35 cellular contexts compared by ENCODE assay signal in the genomic region with DNA sequence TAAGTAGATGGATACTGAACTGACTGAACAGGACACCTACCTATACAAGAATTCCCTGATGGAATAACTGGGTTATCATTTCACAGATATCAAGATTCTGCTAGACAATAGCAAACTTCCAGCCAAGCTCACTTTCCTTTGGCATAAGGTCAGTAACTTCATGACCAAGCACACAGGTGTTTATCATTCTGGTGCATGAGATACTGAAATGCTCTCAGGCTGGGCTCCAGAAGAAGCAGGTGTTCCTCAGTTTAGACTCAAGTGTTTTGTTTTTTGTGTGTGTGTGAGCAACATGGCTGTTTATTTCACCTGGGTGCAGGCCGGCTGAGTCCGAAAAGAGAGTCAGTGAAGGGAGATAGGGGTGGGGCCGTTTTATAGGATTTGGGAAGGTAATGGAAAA.
"Had no signal": no experiment of that assay in that cellular context is flagged by ENCODE, and none has a peak within 500 bp of the region (broad histone marks: within the 10 kb centered on the region; RNA-seq: fewer than 3 reads in every experiment).

No MANE protein-coding gene starts in this region.

- H3K27ac ChIP-seq: adrenal gland, body of pancreas, brain microvascular endothelial cell, breast epithelium, VCaP had no signal

- DNase-seq: activated CD4-positive, alpha-beta memory T cell treated with anti-CD3 and anti-CD28 coated beads, Interleukin-2, amount 10 ng/mL, durations not matched to agents 7 days and 5 days; activated CD4-positive, alpha-beta T cell treated with anti-CD3 and anti-CD28 coated beads for 1 hour; activated CD4-positive, alpha-beta T cell treated with anti-CD3 and anti-CD28 coated beads for 36 hours; activated CD4-positive, alpha-beta T cell treated with anti-CD3 and anti-CD28 coated beads for 48 hours; activated CD4-positive, alpha-beta T cell treated with anti-CD3 and anti-CD28 coated beads, Interleukin-2, amount 10 ng/mL, durations not matched to agents 7 days and 5 days; activated CD4-positive, alpha-beta T cell treated with anti-CD3 and anti-CD28 coated beads, Interleukin-2, amount 50 U/mL, for 48 hours; activated CD4-positive, CD25-positive, alpha-beta regulatory T cell; activated CD8-positive, alpha-beta memory T cell treated with anti-CD3 and anti-CD28 coated beads, Interleukin-2, amount 50 U/mL, for 4 hours; activated effector memory CD4-positive, alpha-beta T cell treated with anti-CD3 and anti-CD28 coated beads, Interleukin-2, amount 50 U/mL, for 16 hours; activated gamma-delta T cell treated with Interleukin-2 at 50 U/mL for 16 hours; activated naive CD4-positive, alpha-beta T cell; activated naive CD4-positive, alpha-beta T cell treated with anti-CD3 and anti-CD28 coated beads for 36 hours; activated naive CD4-positive, alpha-beta T cell treated with anti-CD3 and anti-CD28 coated beads, Interleukin-2, amount 50 U/mL, for 16 hours; activated naive CD8-positive, alpha-beta T cell treated with anti-CD3 and anti-CD28 coated beads for 36 hours; activated T-cell treated with anti-CD3 and anti-CD28 coated beads for 4 hours; activated T-cell treated with anti-CD3 and anti-CD28 coated beads, Interleukin-2, amount 50 U/mL, for 1 hour; activated T-cell treated with anti-CD3 and anti-CD28 coated beads, Interleukin-2, amount 50 U/mL, for 4 hours; activated T-cell treated with anti-CD3 and anti-CD28 coated beads, Interleukin-2, amount 50 U/mL, for 72 hours; adrenal gland; amniotic stem cell; aorta; brain microvascular endothelial cell; central memory CD4-positive, alpha-beta T cell; T-helper 1 cell; T-helper 2 cell; T-helper 9 cell had no signal

- H3K27me3 Mint-ChIP-seq: activated CD4-positive, alpha-beta memory T cell treated with anti-CD3 and anti-CD28 coated beads, Interleukin-2, amount 10 ng/mL, durations not matched to agents 7 days and 5 days; activated CD4-positive, alpha-beta T cell treated with anti-CD3 and anti-CD28 coated beads for 36 hours; activated CD4-positive, alpha-beta T cell treated with anti-CD3 and anti-CD28 coated beads, Interleukin-2, amount 10 ng/mL, durations not matched to agents 7 days and 5 days; activated naive CD8-positive, alpha-beta T cell treated with anti-CD3 and anti-CD28 coated beads for 36 hours; activated T-helper 17 cell treated with anti-CD3 and anti-CD28 coated beads, Interleukin-2, amount 50 U/mL, for 72 hours had no signal

- H3K4me3 Mint-ChIP-seq: activated CD4-positive, alpha-beta memory T cell treated with anti-CD3 and anti-CD28 coated beads, Interleukin-2, amount 10 ng/mL, durations not matched to agents 7 days and 5 days; activated CD4-positive, alpha-beta T cell treated with anti-CD3 and anti-CD28 coated beads for 36 hours; activated CD4-positive, alpha-beta T cell treated with anti-CD3 and anti-CD28 coated beads, Interleukin-2, amount 10 ng/mL, durations not matched to agents 7 days and 5 days; activated naive CD4-positive, alpha-beta T cell treated with anti-CD3 and anti-CD28 coated beads for 36 hours; activated naive CD8-positive, alpha-beta T cell treated with anti-CD3 and anti-CD28 coated beads for 36 hours; activated T-cell treated with anti-CD3 and anti-CD28 coated beads, Interleukin-2, amount 50 U/mL, for 4 hours; activated T-cell treated with anti-CD3 and anti-CD28 coated beads, Interleukin-2, amount 50 U/mL, for 72 hours; activated T-helper 1 cell treated with anti-CD3 and anti-CD28 coated beads, Interleukin-12 subunit alpha, Interleukin-12 subunit beta, Interleukin-2, Interleukin-4 antibody, amounts not matched to agents 30 ng/mL and 10 ng/mL and 1 ng/mL, durations not matched to agents 14 hours and 24 hours and 36 hours; activated T-helper 17 cell treated with anti-CD3 and anti-CD28 coated beads, Interleukin-2, amount 50 U/mL, for 72 hours; T-helper 1 cell treated with Interleukin-12 subunit alpha and Interleukin-12 subunit beta and Interleukin-4 antibody, amounts not matched to agents 30 μg/mL and 1 μg/mL, for 36 hours; T-helper 2 cell treated with Interferon-gamma antibody and Interleukin-4, amounts not matched to agents 5 μg/mL and 100 μg/mL, for 36 hours had no signal

- H3K36me3 ChIP-seq: adrenal gland, brain microvascular endothelial cell, breast epithelium had no signal

- H3K27ac Mint-ChIP-seq: activated CD4-positive, alpha-beta memory T cell treated with anti-CD3 and anti-CD28 coated beads, Interleukin-2, amount 10 ng/mL, durations not matched to agents 7 days and 5 days; activated CD4-positive, alpha-beta T cell treated with anti-CD3 and anti-CD28 coated beads for 36 hours; activated CD4-positive, alpha-beta T cell treated with anti-CD3 and anti-CD28 coated beads, Interleukin-2, amount 10 ng/mL, durations not matched to agents 7 days and 5 days; activated naive CD4-positive, alpha-beta T cell treated with anti-CD3 and anti-CD28 coated beads for 36 hours; activated naive CD4-positive, alpha-beta T cell treated with anti-CD3 and anti-CD28 coated beads, Interleukin-2, amount 50 U/mL, for 72 hours; activated naive CD8-positive, alpha-beta T cell treated with anti-CD3 and anti-CD28 coated beads for 36 hours; activated T-cell treated with anti-CD3 and anti-CD28 coated beads, Interleukin-2, amount 50 U/mL, for 72 hours; activated T-helper 1 cell treated with anti-CD3 and anti-CD28 coated beads, Interleukin-12 subunit alpha, Interleukin-12 subunit beta, Interleukin-2, Interleukin-4 antibody, amounts not matched to agents 30 ng/mL and 10 ng/mL and 1 ng/mL, durations not matched to agents 14 hours and 24 hours and 36 hours; activated T-helper 17 cell treated with anti-CD3 and anti-CD28 coated beads, Interleukin-2, amount 50 U/mL, for 72 hours; T-helper 1 cell treated with Interleukin-12 subunit alpha and Interleukin-12 subunit beta and Interleukin-4 antibody, amounts not matched to agents 30 μg/mL and 1 μg/mL, for 36 hours; T-helper 2 cell treated with Interferon-gamma antibody and Interleukin-4, amounts not matched to agents 5 μg/mL and 100 μg/mL, for 36 hours had no signal

- H3K4me1 Mint-ChIP-seq: activated CD4-positive, alpha-beta memory T cell treated with anti-CD3 and anti-CD28 coated beads, Interleukin-2, amount 10 ng/mL, durations not matched to agents 7 days and 5 days; activated CD4-positive, alpha-beta T cell treated with anti-CD3 and anti-CD28 coated beads for 36 hours; activated CD4-positive, alpha-beta T cell treated with anti-CD3 and anti-CD28 coated beads, Interleukin-2, amount 10 ng/mL, durations not matched to agents 7 days and 5 days; activated naive CD8-positive, alpha-beta T cell treated with anti-CD3 and anti-CD28 coated beads for 36 hours; activated T-helper 17 cell treated with anti-CD3 and anti-CD28 coated beads, Interleukin-2, amount 50 U/mL, for 72 hours had no signal

- H3K27me3 ChIP-seq: adrenal gland, body of pancreas, brain microvascular endothelial cell, breast epithelium had no signal

- H3K36me3 Mint-ChIP-seq: activated naive CD4-positive, alpha-beta T cell treated with anti-CD3 and anti-CD28 coated beads, Interleukin-2, amount 50 U/mL, for 72 hours; activated naive CD8-positive, alpha-beta T cell treated with anti-CD3 and anti-CD28 coated beads for 36 hours had no signal

- H3K4me3 ChIP-seq: adrenal gland, body of pancreas, breast epithelium had no signal

- H3K9me3 Mint-ChIP-seq: activated CD4-positive, alpha-beta T cell treated with anti-CD3 and anti-CD28 coated beads, Interleukin-2, amount 10 ng/mL, durations not matched to agents 7 days and 5 days; activated T-helper 1 cell treated with anti-CD3 and anti-CD28 coated beads, Interleukin-12 subunit alpha, Interleukin-12 subunit beta, Interleukin-2, Interleukin-4 antibody, amounts not matched to agents 30 ng/mL and 10 ng/mL and 1 ng/mL, durations not matched to agents 14 hours and 24 hours and 36 hours; T-helper 1 cell treated with Interleukin-12 subunit alpha and Interleukin-12 subunit beta and Interleukin-4 antibody, amounts not matched to agents 30 μg/mL and 1 μg/mL, for 36 hours had no signal

- ATAC-seq: activated CD4-positive, alpha-beta T cell treated with anti-CD3 and anti-CD28 coated beads for 36 hours; activated CD4-positive, CD25-positive, alpha-beta regulatory T cell treated with anti-CD3 and anti-CD28 coated beads, Interleukin-2, amount 50 U/mL, for 24 hours; activated naive CD4-positive, alpha-beta T cell treated with anti-CD3 and anti-CD28 coated beads, Interleukin-2, amount 50 U/mL, for 72 hours; activated T-cell treated with anti-CD3 and anti-CD28 coated beads, Interleukin-2, amount 50 U/mL, for 4 hours; activated T-cell treated with anti-CD3 and anti-CD28 coated beads, Interleukin-2, amount 50 U/mL, for 72 hours; activated T-helper 17 cell treated with anti-CD3 and anti-CD28 coated beads, Interleukin-2, amount 50 U/mL, for 72 hours; body of pancreas had no signal

- H3K4me1 ChIP-seq: adrenal gland, breast epithelium had no signal
